In the genomic region with DNA sequence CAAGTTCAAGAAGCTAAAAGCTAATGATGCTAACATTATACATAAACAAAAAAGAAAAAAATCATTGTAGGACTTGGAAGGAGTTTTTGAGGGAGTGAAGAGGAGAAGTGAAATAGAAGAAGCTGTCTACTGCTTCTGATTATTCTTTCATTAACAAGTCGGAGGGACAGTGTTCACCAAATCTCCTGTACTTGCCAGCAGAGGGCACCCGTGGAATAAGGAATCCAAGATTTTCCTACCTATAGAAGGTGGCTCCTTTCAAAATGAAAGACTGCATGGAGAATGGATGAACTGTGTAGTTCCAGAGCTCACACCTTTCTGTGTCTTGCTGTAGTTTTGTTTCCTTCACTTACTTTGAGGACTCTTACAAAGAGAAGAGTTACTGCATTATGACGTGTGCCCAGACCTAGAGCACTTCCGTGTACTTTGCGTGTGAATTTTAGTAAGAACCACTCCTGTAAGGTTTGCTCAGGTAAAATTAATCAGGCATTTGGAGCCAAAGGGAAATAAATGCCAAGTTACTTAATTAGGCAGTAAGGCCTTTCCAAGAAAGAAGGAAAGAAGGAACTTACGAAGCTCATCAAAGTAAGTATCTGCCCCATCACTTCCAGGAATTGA, we compare ENCODE assay signal across 8 cellular contexts.
DNase-seq lines count a peak whose midpoint lies in the region; ATAC-seq, FAIRE-seq and TF ChIP-seq lines count a peak whose summit lies in the region.

No MANE protein-coding gene starts in this region.

- no peaks in the 10 kb centered on the region for H3K23me2 ChIP-seq in H1 (ENCODE audit: low read depth, low read length)

- peak; percentile 91 to 95 for TF ChIP-seq RAD21 in H1 (IDR thresholded peaks at IDR 0.05 in 1 of 2, conservative IDR thresholded peaks at IDR 0.05 in 1 of 2; ENCODE audit: low read depth in 2 of 2, low read length in 2 of 2)

- POLR2A ChIA-PET in H1 (lab: Charles Lee; ENCODE audit: partially characterized antibody): no interaction called here

- WGBS in H1 (ENCODE audit: extremely low coverage in 1 of 2, insufficient coverage in 1 of 2, insufficient read length in 1 of 2, insufficient replicate concordance in 2 of 2, low coverage in 1 of 2, low lambda C conversion rate in 2 of 2, missing lambda C conversion rate in 1 of 2), 2 experiments: 60% methylated on average over 6 of the region's 6 CpGs; no CpG with 5 or more reads in 1 of the 2 experiments

- H3K4me1 ChIP-seq in RWPE2 (ENCODE audit: insufficient read depth, poor library complexity, severe bottlenecking): no peaks in the 10 kb centered on the region
- H3K4me1 ChIP-seq in H1 (replicated peaks in 1 of 4; ENCODE audit: control insufficient read depth in 3 of 4, insufficient read depth in 4 of 4, low read length in 3 of 4): no peaks in the 10 kb centered on the region

- no peaks in the 10 kb centered on the region for H4K20me1 ChIP-seq in H1 (replicated peaks in 1 of 2; ENCODE audit: control insufficient read depth in 1 of 2, insufficient read depth in 2 of 2, low read length in 2 of 2)

- H2BK12ac ChIP-seq in H1 (ENCODE audit: low read depth, low read length): no peak overlapping the region

- H3K4me3 ChIP-seq in RWPE2 (ENCODE audit: severe bottlenecking) (no peak overlapping the region), H1 (ENCODE audit: extremely low read depth in 1 of 4, insufficient read depth in 2 of 4, low read depth in 3 of 4, low read length in 4 of 4) (no peak overlapping the region)

- no peak overlapping the region for H3K9ac ChIP-seq in H1 (replicated peaks in 1 of 4; ENCODE audit: extremely low read depth in 1 of 4, low read depth in 3 of 4, low read length in 3 of 4)

- TF ChIP-seq EP300 in H1 (IDR thresholded peaks at IDR 0.05; ENCODE audit: borderline replicate concordance in 1 of 2, low read depth in 2 of 2, low read length in 2 of 2): no peak

- H2BK20ac ChIP-seq in H1 (ENCODE audit: low read length): no peak overlapping the region

- no peak overlapping the region for H3K23ac ChIP-seq in H1 (ENCODE audit: insufficient read length)

- no peak overlapping the region for H2BK120ac ChIP-seq in H1 (replicated peaks; ENCODE audit: low read depth, low read length)

- H4K8ac ChIP-seq in H1 (ENCODE audit: extremely low read depth, insufficient read depth, low read length): no peak overlapping the region

- no peak overlapping the region for H3K14ac ChIP-seq in H1 (ENCODE audit: insufficient read length)

- no peak overlapping the region for H4K5ac ChIP-seq in H1 (ENCODE audit: insufficient read length, low read depth, low read length)

- CTCF ChIA-PET in H1 (lab: Charles Lee; ENCODE audit: partially characterized antibody): interaction anchor here (0.5 to 6.5 kb wide), 42 partner anchors 8 to 811 kb away, joined by 3 to 48 read pairs (median 4); partner anchors contain the start of gene SEMA3D

- H3K9me3 ChIP-seq in RWPE2 (ENCODE audit: severe bottlenecking): no peaks in the 10 kb centered on the region
- no peaks in the 10 kb centered on the region for H3K9me3 ChIP-seq in H1 (ENCODE audit: insufficient read depth in 2 of 2, low read depth in 1 of 2, low read length in 1 of 2)

- no peak overlapping the region for H4K91ac ChIP-seq in H1 (replicated peaks; ENCODE audit: insufficient read length, low read length)

- ATAC-seq in GM19463 (IDR thresholded peaks at IDR 0.05; ENCODE audit: unreplicated experiment): peak; percentile 40
- ATAC-seq in RWPE2 (ENCODE audit: low read depth): peak; percentile 86

- TF ChIP-seq CTCF in RWPE2 (IDR thresholded peaks at IDR 0.05; ENCODE audit: poor library complexity, severe bottlenecking): peak; percentile 92
- peak in 2 of 3 experiments; percentile 75 to 76; a peak in 3 of 4 replicates for TF ChIP-seq CTCF in H1 (IDR thresholded peaks at IDR 0.05; ENCODE audit: control extremely low read depth in 1 of 3, insufficient read depth in 1 of 3, low read depth in 1 of 3, low read length in 3 of 3)

- no peak overlapping the region for H2AK5ac ChIP-seq in H1 (ENCODE audit: low read depth, low read length)

- no peak for TF ChIP-seq POLR2A in H1 (IDR thresholded peaks at IDR 0.05; ENCODE audit: control extremely low read depth in 1 of 2, low read depth in 2 of 2, low read length in 2 of 2)

- no peak overlapping the region for H2BK15ac ChIP-seq in H1 (ENCODE audit: low read length)

- H3K4me2 ChIP-seq in H1 (ENCODE audit: insufficient read depth in 1 of 2, low read depth in 2 of 2, low read length in 2 of 2): no peak overlapping the region

- H3K27me3 ChIP-seq in RWPE2 (ENCODE audit: insufficient read depth, poor library complexity, severe bottlenecking) (no peaks in the 10 kb centered on the region), H1 (replicated peaks in 1 of 4; ENCODE audit: control insufficient read depth in 3 of 4, extremely low read depth in 1 of 4, insufficient read depth in 3 of 4, low read length in 3 of 4) (no peaks in the 10 kb centered on the region)

- H3K4ac ChIP-seq in H1 (replicated peaks; ENCODE audit: insufficient read length, low read depth, low read length): no peak overlapping the region

- H3K18ac ChIP-seq in H1 (ENCODE audit: extremely low read depth, low read length): no peak overlapping the region

- H2BK5ac ChIP-seq in H1 (ENCODE audit: low read depth, low read length): no peak overlapping the region

- H3K27ac ChIP-seq in RWPE2 (ENCODE audit: poor library complexity, severe bottlenecking) (no peak overlapping the region), H1 (ENCODE audit: low read depth, low read length) (no peak overlapping the region)

- H3K36me3 ChIP-seq in RWPE2 (ENCODE audit: low read depth) (no peaks in the 10 kb centered on the region), H1 (ENCODE audit: control insufficient read depth in 2 of 4, insufficient read depth in 4 of 4, low read length in 3 of 4) (no peaks in the 10 kb centered on the region)

- peak overlapping the region; percentile 93 for H2AFZ ChIP-seq in H1 (ENCODE audit: low read length)

- H3K79me1 ChIP-seq in H1 (ENCODE audit: low read depth, low read length): no peaks in the 10 kb centered on the region

- DNase-seq in DMS153 (lab: John Stamatoyannopoulos, UW) (peak; percentile 24), Kasumi-1 (lab: John Stamatoyannopoulos, UW) (peak; percentile 65 to 79), RWPE2 (ENCODE audit: low spot score) (no peak), H1 (ENCODE audit: low read depth in 1 of 2, low spot score in 2 of 2) (peak in 1 of 2 experiments; percentile 72), medulla oblongata (ENCODE audit: extremely low spot score) (peak; percentile 77), ureter (ENCODE audit: low spot score) (peak; percentile 75)
- DNase-seq in central memory CD4-positive, alpha-beta T cell: no peak

- no peak overlapping the region for H3K56ac ChIP-seq in H1 (replicated peaks; ENCODE audit: insufficient read length, low read depth, low read length)

- H3K79me2 ChIP-seq in H1 (ENCODE audit: control insufficient read depth in 1 of 2, insufficient read depth in 2 of 2, low read length in 2 of 2): no peaks in the 10 kb centered on the region

- FAIRE-seq in H1 (lab: Jason Lieb, UNC): peak; percentile 87

TF ChIP-seq in H1, 55 proteins besides CTCF, POLR2A, EP300 and RAD21:
- TF ChIP-seq MAFK (IDR thresholded peaks at IDR 0.05; ENCODE audit: low read depth, low read length): no peak
- 0 out of 2 replicates have a peak, but pooled peaks have one; percentile 28 for TF ChIP-seq YY1 (IDR thresholded peaks at IDR 0.05; ENCODE audit: low read depth, low read length)

Comparison
In these comparisons a context has a peak if more than half of its experiments do, and no peak if none do; other contexts are left out.
1. DNase-seq: peak in DMS153 (single experiment), Kasumi-1 (2 of 2), medulla oblongata (single experiment) and ureter (single experiment); none in RWPE2 (single experiment) and central memory CD4-positive, alpha-beta T cell (single experiment).